ENCODE assay signal across 14 cellular contexts in the genomic region with DNA sequence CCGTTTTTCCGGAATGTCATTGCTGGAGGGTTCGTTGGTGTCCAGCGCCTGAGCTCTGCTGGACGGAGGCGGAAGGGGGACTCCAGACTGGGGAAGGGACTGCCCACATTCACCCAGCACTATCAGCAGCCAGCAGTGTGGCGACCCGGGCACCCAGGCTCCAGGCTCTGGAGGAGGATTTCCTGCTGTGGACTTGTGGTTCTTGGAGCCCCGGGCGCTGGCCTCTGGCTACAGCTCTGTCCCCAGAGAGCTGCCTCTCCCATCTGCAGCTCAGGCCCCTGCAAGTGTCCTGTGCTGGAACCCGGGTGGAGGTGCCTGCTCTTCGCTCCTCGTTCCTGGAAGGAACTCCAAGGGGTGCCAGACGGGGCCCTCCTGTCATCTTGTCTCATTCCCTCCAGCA.
A peak's percentile ranks its signal among the peaks of the same experiment; 100 is the strongest.
DNase-seq lines count a peak whose midpoint lies in the region; ATAC-seq and TF ChIP-seq lines count a peak whose summit lies in the region.
"Had no signal": no experiment of that assay in that cellular context is flagged by ENCODE, and none has a peak within 500 bp of the region (broad histone marks: within the 10 kb centered on the region; RNA-seq: fewer than 3 reads in every experiment).

No MANE protein-coding gene starts in this region.

- no peaks in the 10 kb centered on the region for H4K20me1 ChIP-seq in osteoblast (ENCODE audit: insufficient read depth, low read length)

- peaks cover 7% of the 10 kb centered on the region for H3K27me3 Mint-ChIP-seq in activated naive CD4-positive, alpha-beta T cell treated with anti-CD3 and anti-CD28 coated beads, Interleukin-2, amount 10 ng/mL, durations not matched to agents 7 days and 5 days
- H3K27me3 Mint-ChIP-seq: IgD-negative memory B cell had no signal

- 37 to 45% methylated on average over 14 of the region's 14 CpGs for WGBS in heart right ventricle, 2 donors
- 72% methylated on average over 13 of the region's 14 CpGs for WGBS in esophagus muscularis mucosa

- H3K36me3 ChIP-seq in heart right ventricle (no peaks in the 10 kb centered on the region), esophagus muscularis mucosa (no peaks in the 10 kb centered on the region), osteoblast (ENCODE audit: insufficient read depth, low read length) (no peaks in the 10 kb centered on the region), vagina (no peaks in the 10 kb centered on the region)
- H3K36me3 ChIP-seq: Peyer's patch had no signal

- TF ChIP-seq POLR2A in esophagus muscularis mucosa (IDR thresholded peaks at IDR 0.05; ENCODE audit: low read depth) (no peak), vagina (IDR thresholded peaks at IDR 0.05) (no peak)

- no peak overlapping the region for H3K4me2 ChIP-seq in osteoblast (ENCODE audit: insufficient read depth, low read length)

- H3K4me3 ChIP-seq in heart right ventricle: no peak overlapping the region
- H3K4me3 ChIP-seq in esophagus muscularis mucosa: no peak overlapping the region
- H3K4me3 ChIP-seq in osteoblast (ENCODE audit: insufficient read depth, low read length): no peak overlapping the region
- no peak overlapping the region for H3K4me3 ChIP-seq in vagina
- H3K4me3 ChIP-seq: Peyer's patch had no signal

- H3K79me2 ChIP-seq in osteoblast (ENCODE audit: insufficient read depth, low read length): peaks cover 9% of the 10 kb centered on the region

- CTCF ChIA-PET in activated naive CD4-positive, alpha-beta T cell treated with anti-CD3 and anti-CD28 coated beads, Interleukin-2, amount 10 ng/mL, durations not matched to agents 7 days and 5 days (lab: Charles Lee): interaction anchor here (1.2 to 1.3 kb wide), 2 partner anchors 28 to 40 kb away, joined by 3 read pairs; no protein-coding TSS in a partner anchor

- intact Hi-C loops in heart right ventricle (cut with DNase I): no loop called here
- intact Hi-C loops in Right ventricle myocardium inferior (cut with DNase I): no loop called here
- intact Hi-C loops in esophagus muscularis mucosa (cut with DNase I): no loop called here
- intact Hi-C loops in vagina (cut with DNase I): no loop called here

- H3K4me1 ChIP-seq in heart right ventricle (peaks cover 18 to 93% (median 70%) of the 10 kb centered on the region in 9 donors), esophagus muscularis mucosa (peaks cover 45 to 61% (median 52%) of the 10 kb centered on the region in 4 donors), osteoblast (ENCODE audit: insufficient read depth, low read length) (peaks cover 39% of the 10 kb centered on the region), vagina (peaks cover 54% of the 10 kb centered on the region)

- H3K27ac Mint-ChIP-seq in activated naive CD4-positive, alpha-beta T cell treated with anti-CD3 and anti-CD28 coated beads, Interleukin-2, amount 10 ng/mL, durations not matched to agents 7 days and 5 days: no peak overlapping the region

- TF ChIP-seq CTCF in heart right ventricle (IDR thresholded peaks at IDR 0.05) (no peak), esophagus muscularis mucosa (IDR thresholded peaks at IDR 0.05) (no peak), osteoblast (IDR thresholded peaks at IDR 0.05; ENCODE audit: extremely low read depth, low read depth, low read length) (no peak), vagina (IDR thresholded peaks at IDR 0.05) (no peak)

- no peaks in the 10 kb centered on the region for H3K36me3 Mint-ChIP-seq in activated naive CD4-positive, alpha-beta T cell treated with anti-CD3 and anti-CD28 coated beads, Interleukin-2, amount 10 ng/mL, durations not matched to agents 7 days and 5 days
- H3K36me3 Mint-ChIP-seq: IgD-negative memory B cell had no signal

- no peak for ATAC-seq in heart right ventricle
- ATAC-seq in Right ventricle myocardium inferior: no peak

- H2AFZ ChIP-seq in osteoblast (ENCODE audit: low read length): peak overlapping the region; percentile 45

- H3K9me3 ChIP-seq in heart right ventricle (no peaks in the 10 kb centered on the region), esophagus muscularis mucosa (no peaks in the 10 kb centered on the region), osteoblast (ENCODE audit: low read depth, low read length) (no peaks in the 10 kb centered on the region), vagina (no peaks in the 10 kb centered on the region)
- H3K9me3 ChIP-seq: Peyer's patch had no signal

- no peaks in the 10 kb centered on the region for H3K9me3 Mint-ChIP-seq in activated naive CD4-positive, alpha-beta T cell treated with anti-CD3 and anti-CD28 coated beads, Interleukin-2, amount 10 ng/mL, durations not matched to agents 7 days and 5 days
- H3K9me3 Mint-ChIP-seq: IgD-negative memory B cell had no signal

- DNase-seq in heart right ventricle (no peak), Right ventricle myocardium inferior (ENCODE audit: missing footprints) (no peak), esophagus muscularis mucosa (ENCODE audit: extremely low spot score) (no peak), osteoblast (ENCODE audit: insufficient read length, low spot score, missing footprints) (no peak), vagina (ENCODE audit: extremely low spot score in 2 of 2) (peak in 1 of 2 donors; percentile 85), NCI-H187 treated with DMSO at 0.1 percent for 48 hours (lab: John Stamatoyannopoulos, UW) (no peak), RKO (ENCODE audit: low spot score) (no peak)
- DNase-seq in activated naive CD4-positive, alpha-beta T cell treated with anti-CD3 and anti-CD28 coated beads, Interleukin-2, amount 10 ng/mL, durations not matched to agents 7 days and 5 days: no peak
- DNase-seq: amygdala, DMS 273 treated with DMSO at 0.1 percent for 48 hours, NCI-H1417 treated with DMSO at 0.1 percent for 48 hours, T1000 had no signal

- H3K27ac ChIP-seq in heart right ventricle (peak overlapping the region in 9 of 10 donors; percentile 16 to 98 (median 72)), esophagus muscularis mucosa (replicated peaks in 1 of 4) (peak overlapping the region; percentile 38 to 79 (median 54)), osteoblast (ENCODE audit: low read depth, low read length) (no peak overlapping the region), vagina (peak overlapping the region; percentile 84)

- TF ChIP-seq EP300 in esophagus muscularis mucosa (IDR thresholded peaks at IDR 0.05): no peak

- H3K4me3 Mint-ChIP-seq in activated naive CD4-positive, alpha-beta T cell treated with anti-CD3 and anti-CD28 coated beads, Interleukin-2, amount 10 ng/mL, durations not matched to agents 7 days and 5 days: no peak overlapping the region
- H3K4me3 Mint-ChIP-seq: IgD-negative memory B cell had no signal

- H3K4me1 Mint-ChIP-seq in activated naive CD4-positive, alpha-beta T cell treated with anti-CD3 and anti-CD28 coated beads, Interleukin-2, amount 10 ng/mL, durations not matched to agents 7 days and 5 days: no peaks in the 10 kb centered on the region

- H3K27me3 ChIP-seq in heart right ventricle: no peaks in the 10 kb centered on the region
- no peaks in the 10 kb centered on the region for H3K27me3 ChIP-seq in esophagus muscularis mucosa
- H3K27me3 ChIP-seq in osteoblast (ENCODE audit: insufficient read depth, low read length): no peaks in the 10 kb centered on the region
- no peaks in the 10 kb centered on the region for H3K27me3 ChIP-seq in vagina
- H3K27me3 ChIP-seq: Peyer's patch had no signal
